In the genomic region with DNA sequence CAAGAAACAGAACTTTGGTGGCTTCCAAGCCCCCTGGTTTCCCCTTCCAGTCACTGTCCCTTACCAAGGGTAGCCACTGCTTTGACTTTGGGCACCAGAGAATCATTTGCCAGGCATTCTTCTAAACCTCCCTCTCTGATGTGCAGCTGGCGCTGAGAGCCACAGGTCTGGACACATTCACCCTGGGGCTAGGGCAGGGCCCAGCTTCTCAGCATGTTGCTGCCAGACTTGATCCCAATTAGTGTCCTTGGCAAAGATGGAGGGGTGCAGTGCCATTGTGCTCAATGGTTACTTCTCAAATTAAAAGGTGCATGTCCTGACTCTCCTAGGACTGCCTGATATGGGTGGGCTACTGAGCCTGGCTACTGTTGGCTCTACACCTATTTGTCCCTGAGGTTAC, we compare ENCODE assay signal across 15 cellular contexts. TPM values are rescaled to one million over a fixed set of nuclear protein-coding genes. Genes with fewer than 3 reads are reported as not detected.
A peak's percentile ranks its signal among the peaks of the same experiment; 100 is the strongest.
DNase-seq lines count a peak whose midpoint lies in the region; ATAC-seq, FAIRE-seq and TF ChIP-seq lines count a peak whose summit lies in the region.
"Had no signal": no experiment of that assay in that cellular context is flagged by ENCODE, and none has a peak within 500 bp of the region (broad histone marks: within the 10 kb centered on the region; RNA-seq: fewer than 3 reads in every experiment).

No MANE protein-coding gene starts in this region.

- peaks cover 54% of the 10 kb centered on the region for H3K4me1 ChIP-seq in keratinocyte (ENCODE audit: control insufficient read depth, extremely low read depth, insufficient read depth, low read length)
- H3K4me1 ChIP-seq: HAP-1 had no signal

- FAIRE-seq in keratinocyte (lab: Jason Lieb, UNC), result peak; percentile 95
- FAIRE-seq: GM12892, K562 had no signal

- no peak overlapping the region for H3K27ac Mint-ChIP-seq in stimulated activated naive B cell treated with anti-CD40 and anti-IgM and Interleukin-4, amounts not matched to agents 10 μg/mL and 1 μg/mL and 100 μg/mL, for 72 hours
- H3K27ac Mint-ChIP-seq: progenitor cell of endocrine pancreas had no signal

- H2AFZ ChIP-seq in keratinocyte (ENCODE audit: control insufficient read depth, low read length), result peak overlapping the region; percentile 82

- no peaks in the 10 kb centered on the region for H3K9me3 ChIP-seq in keratinocyte (ENCODE audit: control insufficient read depth, low read depth, low read length)
- H3K9me3 ChIP-seq: HAP-1, heart right ventricle had no signal

- peak overlapping the region in 2 of 3 experiments; percentile 16 to 55 for H3K4me3 ChIP-seq in keratinocyte (ENCODE audit: control insufficient read depth in 2 of 3, extremely low read depth in 1 of 3, insufficient read depth in 2 of 3, low read depth in 1 of 3, low read length in 3 of 3)
- H3K4me3 ChIP-seq: HAP-1, K562 had no signal

- no peaks in the 10 kb centered on the region for H3K9me1 ChIP-seq in keratinocyte (ENCODE audit: control insufficient read depth, extremely low read depth, insufficient read depth, low read length)

- H3K36me3 ChIP-seq in keratinocyte (ENCODE audit: control insufficient read depth in 2 of 2, extremely low read depth in 1 of 2, insufficient read depth in 2 of 2, low read length in 2 of 2), result no peaks in the 10 kb centered on the region
- H3K36me3 ChIP-seq: HAP-1, heart right ventricle had no signal

- dilution Hi-C loops in keratinocyte (cut with MboI; ENCODE audit: extremely low pct_ligation_motif_present, low sequenced_read_pairs), result no loop called here

- ATAC-seq in stimulated activated naive B cell treated with anti-CD40 and anti-IgM and Interleukin-4, amounts not matched to agents 10 μg/mL and 1 μg/mL and 100 μg/mL, for 72 hours (replicated peaks), result peak in 1 of 2 donors; percentile 2
- ATAC-seq in HG03135 (IDR thresholded peaks at IDR 0.05; ENCODE audit: unreplicated experiment) (no peak), HG02840 (IDR thresholded peaks at IDR 0.05; ENCODE audit: low FRiP score, unreplicated experiment) (no peak)
- ATAC-seq: K562 had no signal

- peaks cover 17 to 20% of the 10 kb centered on the region in 2 donors for H3K27me3 Mint-ChIP-seq in stimulated activated naive B cell treated with anti-CD40 and anti-IgM and Interleukin-4, amounts not matched to agents 10 μg/mL and 1 μg/mL and 100 μg/mL, for 72 hours

- TF ChIP-seq CTCF in keratinocyte (optimal IDR thresholded peaks at IDR 0.05 in 1 of 3, IDR thresholded peaks at IDR 0.05 in 1 of 3, conservative IDR thresholded peaks at IDR 0.05 in 1 of 3; ENCODE audit: extremely low read depth in 1 of 3, insufficient read depth in 2 of 3, low read length in 3 of 3), result no peak

- DNase-seq in NCI-H146 (lab: John Stamatoyannopoulos, UW) (peak; percentile 21), NCI-H146 treated with DMSO at 0.1 percent for 48 hours (lab: John Stamatoyannopoulos, UW; ENCODE audit: unreplicated experiment) (no peak), SW480 (ENCODE audit: low spot score) (peak; percentile 28), keratinocyte (ENCODE audit: low read depth, low spot score) (peak; percentile 75), MV-4-11 (lab: John Stamatoyannopoulos, UW) (no peak)
- no peak for DNase-seq in stimulated activated naive B cell treated with anti-CD40 and anti-IgM and Interleukin-4, amounts not matched to agents 10 μg/mL and 1 μg/mL and 100 μg/mL, for 72 hours
- DNase-seq: DND-41; effector CD4-positive, alpha-beta T cell had no signal

- peak overlapping the region; percentile 82 for H3K4me2 ChIP-seq in keratinocyte (ENCODE audit: control insufficient read depth, extremely low read depth, insufficient read depth, low read depth, low read length)

- peak overlapping the region; percentile 57 for H3K9ac ChIP-seq in keratinocyte (ENCODE audit: control insufficient read depth, extremely low read depth, insufficient read depth, low read length)

- H3K79me2 ChIP-seq in keratinocyte (ENCODE audit: control insufficient read depth, insufficient read depth, low read length), result no peaks in the 10 kb centered on the region

- H3K4me1 Mint-ChIP-seq in stimulated activated naive B cell treated with anti-CD40 and anti-IgM and Interleukin-4, amounts not matched to agents 10 μg/mL and 1 μg/mL and 100 μg/mL, for 72 hours, result peaks cover 19 to 20% of the 10 kb centered on the region in 2 donors

- no peaks in the 10 kb centered on the region for H3K9me3 Mint-ChIP-seq in stimulated activated naive B cell treated with anti-CD40 and anti-IgM and Interleukin-4, amounts not matched to agents 10 μg/mL and 1 μg/mL and 100 μg/mL, for 72 hours

- H3K4me3 Mint-ChIP-seq in stimulated activated naive B cell treated with anti-CD40 and anti-IgM and Interleukin-4, amounts not matched to agents 10 μg/mL and 1 μg/mL and 100 μg/mL, for 72 hours, result peak overlapping the region; percentile 59 to 66

- H3K27me3 ChIP-seq in keratinocyte (ENCODE audit: control insufficient read depth, extremely low read depth, insufficient read depth, low read length), result no peaks in the 10 kb centered on the region
- H3K27me3 ChIP-seq: heart right ventricle had no signal

- H3K27ac ChIP-seq in keratinocyte (ENCODE audit: control insufficient read depth, insufficient read depth, low read length), result peak overlapping the region; percentile 71

- no peaks in the 10 kb centered on the region for H4K20me1 ChIP-seq in keratinocyte (ENCODE audit: control insufficient read depth, extremely low read depth, insufficient read depth, low read length)

- H3K36me3 Mint-ChIP-seq in stimulated activated naive B cell treated with anti-CD40 and anti-IgM and Interleukin-4, amounts not matched to agents 10 μg/mL and 1 μg/mL and 100 μg/mL, for 72 hours, result no peaks in the 10 kb centered on the region

RNA-seq across cellular contexts. Expression of gene SLC47A2, which starts 7.6 kb away (rescaled TPM):
- 0.15 to 2.2 TPM (median 0.88 TPM) in 3 replicates for polyA plus RNA-seq in keratinocyte
- polyA plus RNA-seq in keratinocyte (2011; ENCODE audit: low read depth), result not detected
- 0.05 and 0.08 TPM in 2 replicates for polyA plus RNA-seq in keratinocyte (2011; cell fraction: cytosol; rRNA removed)
- 1.4 and 2.0 TPM in 2 replicates for polyA plus RNA-seq in keratinocyte (2011; cell fraction: nucleus; rRNA removed)
- polyA plus RNA-seq in keratinocyte (2012; ENCODE audit: low replicate concordance), result 0.16 and 0.21 TPM in 2 replicates
- 0.56 to 3.0 TPM (median 0.83 TPM) in 3 replicates for polyA minus RNA-seq in keratinocyte
- not detected for polyA minus RNA-seq in keratinocyte (2011; cell fraction: cytosol; rRNA and poly(A)+ RNA removed)
- 0.74 and 1.1 TPM in 2 replicates for polyA minus RNA-seq in keratinocyte (2011; cell fraction: nucleus; rRNA and poly(A)+ RNA removed)
- polyA plus RNA-seq: heart right ventricle, K562 had no signal

RNA-seq across cellular contexts. Expression of gene ALDH3A1, which starts 24.1 kb away (rescaled TPM):
- 2.0 to 8.4 TPM (median 5.8 TPM) in 3 replicates for polyA plus RNA-seq in keratinocyte
- polyA plus RNA-seq in keratinocyte (2011; ENCODE audit: low read depth), result 1.5 TPM
- polyA plus RNA-seq in keratinocyte (2011; cell fraction: cytosol; rRNA removed), result 5.9 and 11.1 TPM in 2 replicates
- 6.9 and 10.3 TPM in 2 replicates for polyA plus RNA-seq in keratinocyte (2011; cell fraction: nucleus; rRNA removed)
- polyA plus RNA-seq in keratinocyte (2012; ENCODE audit: low replicate concordance), result 1.9 and 4.5 TPM in 2 replicates
- 0.89 to 6.7 TPM (median 3.4 TPM) in 3 replicates for polyA minus RNA-seq in keratinocyte
- 7.3 TPM for polyA minus RNA-seq in keratinocyte (2011; cell fraction: cytosol; rRNA and poly(A)+ RNA removed)
- 4.6 and 5.6 TPM in 2 replicates for polyA minus RNA-seq in keratinocyte (2011; cell fraction: nucleus; rRNA and poly(A)+ RNA removed)
- polyA plus RNA-seq: K562 had no signal

Comparison
In these comparisons a context has a peak if more than half of its experiments do, and no peak if none do; other contexts are left out.
1. DNase-seq: peak in NCI-H146 (single experiment), SW480 (single experiment) and keratinocyte (single experiment); none in NCI-H146 treated with DMSO at 0.1 percent for 48 hours (single experiment), stimulated activated naive B cell treated with anti-CD40 and anti-IgM and Interleukin-4, amounts not matched to agents 10 μg/mL and 1 μg/mL and 100 μg/mL, for 72 hours (single experiment) and MV-4-11 (single experiment).